In genomic region chr2:39494784-39495251, GRCh38 we compare ENCODE assay signal across 8 cellular contexts. TPM values are rescaled to one million over a fixed set of nuclear protein-coding genes. Genes with fewer than 3 reads are reported as not detected.
DNase-seq lines count a peak whose midpoint lies in the region; ATAC-seq lines count a peak whose summit lies in the region.

No MANE protein-coding gene starts in this region.

- ATAC-seq in GM19452 (IDR thresholded peaks at IDR 0.05; ENCODE audit: unreplicated experiment) (peak; percentile 60), HG03460 (IDR thresholded peaks at IDR 0.05; ENCODE audit: unreplicated experiment) (peak; percentile 40)

- in situ Hi-C loops in Caki2 (cut with HindIII; ENCODE audit: low pct_unique_long_range_greater_than_20kb, low sequenced_read_pairs): no loop called here

- DNase-seq in Caki2 (ENCODE audit: low read depth) (peak; percentile 84), dedifferentiated amniotic fluid mesenchymal stem cell (ENCODE audit: extremely low spot score) (peak; percentile 76), renal cortical epithelial cell (ENCODE audit: low read depth) (peak; percentile 96), NCI-H446 (lab: John Stamatoyannopoulos, UW) (no peak), NCI-H748 (lab: John Stamatoyannopoulos, UW; ENCODE audit: unreplicated experiment) (no peak)
- no peak for DNase-seq in stimulated activated CD4-positive, alpha-beta T cell treated with anti-CD3 and anti-CD28 coated beads, Interleukin-1b, Interleukin-23, amount 100 ng/mL, for 48 hours

RNA-seq across cellular contexts. Expression of gene MAP4K3, which starts 57.7 kb away (rescaled TPM):
- 16.7 and 54.2 TPM in 2 replicates for total RNA-seq in Caki2 (2014; rRNA removed; shearing (Covaris generic); ENCODE audit: low replicate concordance)
- total RNA-seq in renal cortical epithelial cell: 56.6 and 108 TPM in 2 replicates

Comparison
In these comparisons a context has a peak if more than half of its experiments do, and no peak if none do; other contexts are left out.
1. DNase-seq: peak in Caki2 (single experiment), dedifferentiated amniotic fluid mesenchymal stem cell (single experiment) and renal cortical epithelial cell (single experiment); none in NCI-H446 (0 of 2), NCI-H748 (single experiment) and stimulated activated CD4-positive, alpha-beta T cell treated with anti-CD3 and anti-CD28 coated beads, Interleukin-1b, Interleukin-23, amount 100 ng/mL, for 48 hours (single experiment).